In the genomic region with DNA sequence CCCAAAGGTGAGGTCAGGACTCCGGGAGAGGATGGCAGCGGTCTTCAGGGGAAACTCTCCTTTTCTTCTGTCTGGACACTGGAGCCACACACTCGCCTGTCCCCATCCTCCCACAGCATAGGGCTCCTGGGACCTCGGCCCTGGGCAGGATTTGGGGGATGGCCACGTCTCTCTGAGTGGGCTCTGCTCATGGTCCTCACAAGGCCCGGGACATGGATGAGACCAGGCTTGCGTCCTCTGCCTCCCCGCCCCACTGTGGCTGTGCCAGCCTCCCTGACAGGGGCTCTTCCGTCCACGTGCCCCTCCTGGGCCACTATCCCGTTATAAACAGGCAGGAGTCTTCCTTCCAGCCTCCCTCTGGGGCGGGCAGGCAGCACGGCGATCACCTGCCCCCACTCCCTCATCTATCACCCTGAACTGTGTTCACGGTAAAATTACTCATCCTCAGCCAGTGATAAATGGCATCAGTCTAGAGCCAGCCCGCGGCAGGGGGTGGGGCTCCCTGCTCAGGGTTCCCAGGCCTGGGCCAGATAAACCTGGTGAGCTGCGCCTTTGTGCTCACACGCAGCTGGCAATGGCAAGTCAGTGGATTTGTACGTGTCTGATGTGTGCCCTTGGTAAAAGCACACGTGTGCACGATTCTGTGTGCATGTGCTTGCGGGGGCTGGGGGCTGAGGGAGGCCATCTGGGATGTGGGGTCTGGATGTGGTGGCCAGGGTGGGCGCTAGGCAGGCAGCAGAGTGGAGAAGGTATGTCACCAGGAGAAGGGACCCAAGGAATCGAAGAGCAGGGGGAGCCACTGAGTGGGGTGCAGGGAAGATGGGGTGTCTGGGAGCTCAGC, we compare ENCODE assay signal across 1 cellular context.
A peak's percentile ranks its signal among the peaks of the same experiment; 100 is the strongest.
TF ChIP-seq lines count a peak whose summit lies in the region.

No MANE protein-coding gene starts in this region.

TF ChIP-seq in K562, 482 proteins besides CTCF, POLR2A, EP300 and RAD21 (continued from another document and continues in another):
- TF ChIP-seq RBBP5 (IDR thresholded peaks at IDR 0.05; ENCODE audit: borderline replicate concordance, insufficient read depth, low read length, poor library complexity, severe bottlenecking): no peak
- TF ChIP-seq PCBP1 (IDR thresholded peaks at IDR 0.05; ENCODE audit: low read depth, low read length, poor library complexity, severe bottlenecking): no peak
- no peak for TF ChIP-seq ZC3H8 (IDR thresholded peaks at IDR 0.05)
- no peak for TF ChIP-seq E4F1 (CRISPR knock-in tag; IDR thresholded peaks at IDR 0.05; ENCODE audit: borderline replicate concordance)
- TF ChIP-seq MXI1 (IDR thresholded peaks at IDR 0.05; ENCODE audit: low read depth, low read length): no peak
- no peak for TF ChIP-seq SIN3A (IDR thresholded peaks at IDR 0.05; ENCODE audit: borderline replicate concordance in 2 of 2, control insufficient read depth in 1 of 2, low read depth in 2 of 2, low read length in 2 of 2)
- TF ChIP-seq PML (IDR thresholded peaks at IDR 0.05; ENCODE audit: low read length): no peak
- TF ChIP-seq SPI1 (IDR thresholded peaks at IDR 0.05; ENCODE audit: borderline replicate concordance, low read depth, low read length): no peak
- no peak for TF ChIP-seq PCBP2 (IDR thresholded peaks at IDR 0.05; ENCODE audit: low read depth, low read length, poor library complexity, severe bottlenecking)
- TF ChIP-seq CBFA2T2 (conservative IDR thresholded peaks at IDR 0.05): peak; percentile 28; the same call in 1 of the 2 replicates
- TF ChIP-seq KLF16 (IDR thresholded peaks at IDR 0.05): no peak
- no peak for TF ChIP-seq SAFB (IDR thresholded peaks at IDR 0.05; ENCODE audit: borderline replicate concordance, low read depth, low read length)
- TF ChIP-seq ZBTB49 (CRISPR knock-in tag; IDR thresholded peaks at IDR 0.05; ENCODE audit: borderline replicate concordance): no peak
- peak in 1 of 2 experiments; percentile 49; a peak in 1 of 4 replicates for TF ChIP-seq MAZ (CRISPR knock-in tag; conservative IDR thresholded peaks at IDR 0.05 in 1 of 2, IDR thresholded peaks at IDR 0.05 in 1 of 2)
- TF ChIP-seq, protein P1, sequence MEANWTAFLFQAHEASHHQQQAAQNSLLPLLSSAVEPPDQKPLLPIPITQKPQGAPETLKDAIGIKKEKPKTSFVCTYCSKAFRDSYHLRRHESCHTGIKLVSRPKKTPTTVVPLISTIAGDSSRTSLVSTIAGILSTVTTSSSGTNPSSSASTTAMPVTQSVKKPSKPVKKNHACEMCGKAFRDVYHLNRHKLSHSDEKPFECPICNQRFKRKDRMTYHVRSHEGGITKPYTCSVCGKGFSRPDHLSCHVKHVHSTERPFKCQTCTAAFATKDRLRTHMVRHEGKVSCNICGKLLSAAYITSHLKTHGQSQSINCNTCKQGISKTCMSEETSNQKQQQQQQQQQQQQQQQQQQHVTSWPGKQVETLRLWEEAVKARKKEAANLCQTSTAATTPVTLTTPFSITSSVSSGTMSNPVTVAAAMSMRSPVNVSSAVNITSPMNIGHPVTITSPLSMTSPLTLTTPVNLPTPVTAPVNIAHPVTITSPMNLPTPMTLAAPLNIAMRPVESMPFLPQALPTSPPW (CRISPR knock-in tag; IDR thresholded peaks at IDR 0.05): peak; percentile 66
- TF ChIP-seq, protein P2, sequence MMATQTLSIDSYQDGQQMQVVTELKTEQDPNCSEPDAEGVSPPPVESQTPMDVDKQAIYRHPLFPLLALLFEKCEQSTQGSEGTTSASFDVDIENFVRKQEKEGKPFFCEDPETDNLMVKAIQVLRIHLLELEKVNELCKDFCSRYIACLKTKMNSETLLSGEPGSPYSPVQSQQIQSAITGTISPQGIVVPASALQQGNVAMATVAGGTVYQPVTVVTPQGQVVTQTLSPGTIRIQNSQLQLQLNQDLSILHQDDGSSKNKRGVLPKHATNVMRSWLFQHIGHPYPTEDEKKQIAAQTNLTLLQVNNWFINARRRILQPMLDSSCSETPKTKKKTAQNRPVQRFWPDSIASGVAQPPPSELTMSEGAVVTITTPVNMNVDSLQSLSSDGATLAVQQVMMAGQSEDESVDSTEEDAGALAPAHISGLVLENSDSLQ (IDR thresholded peaks at IDR 0.05): peak; percentile 63
- no peak for TF ChIP-seq CBX8 (IDR thresholded peaks at IDR 0.05; ENCODE audit: borderline replicate concordance, extremely low read depth, low read depth, low read length, poor library complexity, severe bottlenecking)
- no peak for TF ChIP-seq ZFP30 (CRISPR knock-in tag; IDR thresholded peaks at IDR 0.05; ENCODE audit: borderline replicate concordance)
- no peak for TF ChIP-seq ZNF707 (CRISPR knock-in tag; conservative IDR thresholded peaks at IDR 0.05)
- TF ChIP-seq ILK (tag; IDR thresholded peaks at IDR 0.05; ENCODE audit: borderline replicate concordance, low read depth): no peak
- TF ChIP-seq, protein P3, sequence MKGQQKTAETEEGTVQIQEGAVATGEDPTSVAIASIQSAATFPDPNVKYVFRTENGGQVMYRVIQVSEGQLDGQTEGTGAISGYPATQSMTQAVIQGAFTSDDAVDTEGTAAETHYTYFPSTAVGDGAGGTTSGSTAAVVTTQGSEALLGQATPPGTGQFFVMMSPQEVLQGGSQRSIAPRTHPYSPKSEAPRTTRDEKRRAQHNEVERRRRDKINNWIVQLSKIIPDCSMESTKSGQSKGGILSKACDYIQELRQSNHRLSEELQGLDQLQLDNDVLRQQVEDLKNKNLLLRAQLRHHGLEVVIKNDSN (CRISPR knock-in tag; IDR thresholded peaks at IDR 0.05): peak; percentile 16; the same call in 1 of the 2 replicates
- no peak for TF ChIP-seq DMBX1 (CRISPR knock-in tag; IDR thresholded peaks at IDR 0.05; ENCODE audit: borderline replicate concordance)
- TF ChIP-seq EP400 (IDR thresholded peaks at IDR 0.05): no peak
- no peak for TF ChIP-seq RBM14 (IDR thresholded peaks at IDR 0.05; ENCODE audit: borderline replicate concordance, insufficient read depth, low read depth, low read length)
- no peak for TF ChIP-seq NFRKB (IDR thresholded peaks at IDR 0.05; ENCODE audit: low read depth)
- TF ChIP-seq MEF2A (IDR thresholded peaks at IDR 0.05; ENCODE audit: control insufficient read depth, low read depth, low read length): no peak
- TF ChIP-seq ETV1 (tag; conservative IDR thresholded peaks at IDR 0.05; ENCODE audit: low read depth): no peak
- TF ChIP-seq ZBTB33 (CRISPR knock-in tag; IDR thresholded peaks at IDR 0.05): peak; percentile 67
- TF ChIP-seq CEBPB (tag; IDR thresholded peaks at IDR 0.05): no peak
- no peak for TF ChIP-seq CCAR2 (IDR thresholded peaks at IDR 0.05; ENCODE audit: low read depth, low read length)
- no peak for TF ChIP-seq ZNF57 (CRISPR knock-in tag; IDR thresholded peaks at IDR 0.05)
- no peak for TF ChIP-seq ZNF695 (CRISPR knock-in tag; IDR thresholded peaks at IDR 0.05)
- no peak for TF ChIP-seq HMG20B (CRISPR knock-in tag; IDR thresholded peaks at IDR 0.05)
- TF ChIP-seq, protein P4, sequence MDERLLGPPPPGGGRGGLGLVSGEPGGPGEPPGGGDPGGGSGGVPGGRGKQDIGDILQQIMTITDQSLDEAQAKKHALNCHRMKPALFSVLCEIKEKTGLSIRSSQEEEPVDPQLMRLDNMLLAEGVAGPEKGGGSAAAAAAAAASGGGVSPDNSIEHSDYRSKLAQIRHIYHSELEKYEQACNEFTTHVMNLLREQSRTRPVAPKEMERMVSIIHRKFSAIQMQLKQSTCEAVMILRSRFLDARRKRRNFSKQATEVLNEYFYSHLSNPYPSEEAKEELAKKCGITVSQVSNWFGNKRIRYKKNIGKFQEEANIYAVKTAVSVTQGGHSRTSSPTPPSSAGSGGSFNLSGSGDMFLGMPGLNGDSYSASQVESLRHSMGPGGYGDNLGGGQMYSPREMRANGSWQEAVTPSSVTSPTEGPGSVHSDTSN (CRISPR knock-in tag; IDR thresholded peaks at IDR 0.05; ENCODE audit: low read depth): no peak
- TF ChIP-seq, protein P4 (tag; conservative IDR thresholded peaks at IDR 0.05; ENCODE audit: low read depth): peak; percentile 91
- TF ChIP-seq ZNF133 (CRISPR knock-in tag; IDR thresholded peaks at IDR 0.05): no peak
- 0 out of 2 replicates have a peak, but pooled peaks have one; percentile 20 for TF ChIP-seq CREM (IDR thresholded peaks at IDR 0.05; ENCODE audit: low read depth)
- TF ChIP-seq GATAD2B (IDR thresholded peaks at IDR 0.05; ENCODE audit: borderline replicate concordance): no peak
- peak; percentile 80 for TF ChIP-seq FOSL1 (tag; conservative IDR thresholded peaks at IDR 0.05)
- TF ChIP-seq TCF7L2 (IDR thresholded peaks at IDR 0.05; ENCODE audit: low read depth, low read length): no peak
- TF ChIP-seq NUFIP1 (IDR thresholded peaks at IDR 0.05; ENCODE audit: partially characterized antibody): no peak
- TF ChIP-seq GTF2A2 (tag; IDR thresholded peaks at IDR 0.05): no peak
- no peak for TF ChIP-seq ZNF77 (CRISPR knock-in tag; IDR thresholded peaks at IDR 0.05)
- no peak for TF ChIP-seq MAFG (tag; conservative IDR thresholded peaks at IDR 0.05)
- TF ChIP-seq FOS (IDR thresholded peaks at IDR 0.05; ENCODE audit: extremely low read depth, insufficient read length): no peak
- no peak for TF ChIP-seq XRCC5 (IDR thresholded peaks at IDR 0.05; ENCODE audit: low read depth, low read length)
- TF ChIP-seq MTF1 (CRISPR knock-in tag; IDR thresholded peaks at IDR 0.05; ENCODE audit: borderline replicate concordance): no peak
- no peak for TF ChIP-seq RBM15 (IDR thresholded peaks at IDR 0.05; ENCODE audit: insufficient read depth, low read length)
- TF ChIP-seq FOXM1 (IDR thresholded peaks at IDR 0.05; ENCODE audit: low read depth): no peak
- TF ChIP-seq FOXM1 (CRISPR knock-in tag; IDR thresholded peaks at IDR 0.05; ENCODE audit: low read depth): 0 out of 2 replicates have a peak, but pooled peaks have one; percentile 15
- TF ChIP-seq ADNP (tag; IDR thresholded peaks at IDR 0.05): no peak
- no peak for TF ChIP-seq MYBL2 (IDR thresholded peaks at IDR 0.05; ENCODE audit: low read depth)
- TF ChIP-seq MYBL2 (CRISPR knock-in tag; IDR thresholded peaks at IDR 0.05; ENCODE audit: borderline replicate concordance): no peak
- TF ChIP-seq ZNF584 (CRISPR knock-in tag; IDR thresholded peaks at IDR 0.05; ENCODE audit: low read depth): no peak
- TF ChIP-seq GABPB2 (CRISPR knock-in tag; conservative IDR thresholded peaks at IDR 0.05): no peak
- no peak for TF ChIP-seq PYGO2 (tag; IDR thresholded peaks at IDR 0.05)
